7 cellular contexts compared by ENCODE assay signal in genomic region chr10:102413053-102413705, GRCh38. TPM values are rescaled to one million over a fixed set of nuclear protein-coding genes. Genes with fewer than 3 reads are reported as not detected.
A peak's percentile ranks its signal among the peaks of the same experiment; 100 is the strongest.
DNase-seq lines count a peak whose midpoint lies in the region; TF ChIP-seq lines count a peak whose summit lies in the region.
"Had no signal": no experiment of that assay in that cellular context is flagged by ENCODE, and none has a peak within 500 bp of the region (broad histone marks: within the 10 kb centered on the region; RNA-seq: fewer than 3 reads in every experiment).

No MANE protein-coding gene starts in this region.

- H3K27ac ChIP-seq in temporal lobe (ENCODE audit: low read depth, low read length) (peak overlapping the region; percentile 52), esophagus squamous epithelium (no peak overlapping the region), Peyer's patch (no peak overlapping the region)

- CTCF ChIA-PET in activated CD4-positive, alpha-beta memory T cell treated with anti-CD3 and anti-CD28 coated beads, Interleukin-2, amount 10 ng/mL, durations not matched to agents 7 days and 5 days (lab: Charles Lee) = interaction anchor here (0.6 to 0.7 kb wide), 2 partner anchors 170 to 296 kb away, joined by 3 read pairs; no protein-coding TSS in a partner anchor

- H3K27ac Mint-ChIP-seq in activated CD4-positive, alpha-beta memory T cell treated with anti-CD3 and anti-CD28 coated beads, Interleukin-2, amount 10 ng/mL, durations not matched to agents 7 days and 5 days = no peak overlapping the region

- peak; percentile 63 for DNase-seq in stimulated activated CD4-positive, alpha-beta T cell treated with anti-CD3 and anti-CD28 coated beads, Interleukin-15, amount 100 ng/mL, for 24 hours
- no peak for DNase-seq in stimulated activated CD4-positive, alpha-beta T cell treated with anti-CD3 and anti-CD28 coated beads, Interleukin-2, amount 100 ng/mL, for 48 hours
- peak; percentile 49 for DNase-seq in activated CD4-positive, alpha-beta memory T cell treated with anti-CD3 and anti-CD28 coated beads, Interleukin-2, amount 10 ng/mL, durations not matched to agents 7 days and 5 days
- DNase-seq in esophagus squamous epithelium (lab: John Stamatoyannopoulos, UW) (no peak), Peyer's patch (no peak)

- intact Hi-C loops in esophagus squamous epithelium (cut with DNase I) = no loop called here

- 3 to 31% methylated on average over 2 to 4 of the region's 5 CpGs for WGBS in esophagus squamous epithelium, 2 donors

- H3K9me3 ChIP-seq in esophagus squamous epithelium (no peaks in the 10 kb centered on the region), Peyer's patch (no peaks in the 10 kb centered on the region)

- H3K27me3 Mint-ChIP-seq in activated CD4-positive, alpha-beta memory T cell treated with anti-CD3 and anti-CD28 coated beads, Interleukin-2, amount 10 ng/mL, durations not matched to agents 7 days and 5 days = peaks cover 46% of the 10 kb centered on the region

- H3K36me3 Mint-ChIP-seq in activated CD4-positive, alpha-beta memory T cell treated with anti-CD3 and anti-CD28 coated beads, Interleukin-2, amount 10 ng/mL, durations not matched to agents 7 days and 5 days (ENCODE audit: low read depth) = peaks cover 5% of the 10 kb centered on the region

- no peak for TF ChIP-seq CTCF in esophagus squamous epithelium (IDR thresholded peaks at IDR 0.05)
- no peak for TF ChIP-seq CTCF in Peyer's patch (IDR thresholded peaks at IDR 0.05)

- H3K4me3 Mint-ChIP-seq in activated CD4-positive, alpha-beta memory T cell treated with anti-CD3 and anti-CD28 coated beads, Interleukin-2, amount 10 ng/mL, durations not matched to agents 7 days and 5 days = no peak overlapping the region

- TF ChIP-seq POLR2A in esophagus squamous epithelium (IDR thresholded peaks at IDR 0.05) = no peak
- TF ChIP-seq POLR2A in Peyer's patch (IDR thresholded peaks at IDR 0.05) = no peak

- H3K9me3 Mint-ChIP-seq in activated CD4-positive, alpha-beta memory T cell treated with anti-CD3 and anti-CD28 coated beads, Interleukin-2, amount 10 ng/mL, durations not matched to agents 7 days and 5 days = no peaks in the 10 kb centered on the region

- H3K4me1 ChIP-seq in esophagus squamous epithelium (peaks cover 11 to 29% (median 13%) of the 10 kb centered on the region in 3 donors), Peyer's patch (peaks cover 0 to 25% (median 11%) of the 10 kb centered on the region in 4 donors)

- H3K36me3 ChIP-seq in esophagus squamous epithelium = no peaks in the 10 kb centered on the region
- H3K36me3 ChIP-seq in Peyer's patch = no peaks in the 10 kb centered on the region

- POLR2A ChIA-PET in activated CD4-positive, alpha-beta memory T cell treated with anti-CD3 and anti-CD28 coated beads, Interleukin-2, amount 10 ng/mL, durations not matched to agents 7 days and 5 days (lab: Charles Lee) = interaction anchor here (1.0 to 3.0 kb wide), 5 partner anchors 8 to 38 kb away, joined by 3 to 14 read pairs (median 8); partner anchors contain the start of genes C10orf95 and NFKB2

- peaks cover 7 to 99% (median 33%) of the 10 kb centered on the region in 4 donors for H3K27me3 ChIP-seq in esophagus squamous epithelium
- peaks cover 0 to 9% of the 10 kb centered on the region in 2 donors for H3K27me3 ChIP-seq in Peyer's patch

- no peak overlapping the region for H3K4me3 ChIP-seq in esophagus squamous epithelium
- no peak overlapping the region for H3K4me3 ChIP-seq in Peyer's patch

- peaks cover 29% of the 10 kb centered on the region for H3K4me1 Mint-ChIP-seq in activated CD4-positive, alpha-beta memory T cell treated with anti-CD3 and anti-CD28 coated beads, Interleukin-2, amount 10 ng/mL, durations not matched to agents 7 days and 5 days

RNA-seq across cellular contexts. Expression of gene PSD, which starts 5.4 kb away (rescaled TPM):
- total RNA-seq in activated CD4-positive, alpha-beta memory T cell treated with anti-CD3 and anti-CD28 coated beads, Interleukin-2, amount 10 ng/mL, durations not matched to agents 7 days and 5 days = 1 to 10 TPM; 1.4 TPM
- total RNA-seq in temporal lobe (99.6 TPM), esophagus squamous epithelium (1 to 10 TPM in 2 of 4 donors, under 1 TPM in 2; 0.22 to 3.4 (median 0.93) TPM), Peyer's patch (10 to 100 TPM in 1 of 4 donors, 1 to 10 TPM in 2, not detected in 1; 1.6 to 14.3 (median 6.3) TPM)

RNA-seq across cellular contexts. Expression of gene FBXL15, which starts 7.5 kb away (rescaled TPM):
- total RNA-seq in activated CD4-positive, alpha-beta memory T cell treated with anti-CD3 and anti-CD28 coated beads, Interleukin-2, amount 10 ng/mL, durations not matched to agents 7 days and 5 days = 10 to 100 TPM; 13.5 to 14.3 TPM
- total RNA-seq in temporal lobe = 13.8 TPM
- total RNA-seq in esophagus squamous epithelium = 10 to 100 TPM; 10.6 to 20.2 (median 18.8) TPM
- 10 to 100 TPM; 36.9 to 57.8 (median 44.8) TPM for total RNA-seq in Peyer's patch

RNA-seq across cellular contexts. Expression of gene NFKB2, which starts 17.7 kb away (rescaled TPM):
- 100 to 1,000 TPM; 121 to 122 TPM for total RNA-seq in activated CD4-positive, alpha-beta memory T cell treated with anti-CD3 and anti-CD28 coated beads, Interleukin-2, amount 10 ng/mL, durations not matched to agents 7 days and 5 days
- total RNA-seq in temporal lobe (1.5 TPM), esophagus squamous epithelium (10 to 100 TPM; 10.7 to 20.2 (median 15.6) TPM), Peyer's patch (10 to 100 TPM in 3 of 4 donors, 1 to 10 TPM in 1; 6.5 to 22.9 (median 19.2) TPM)

RNA-seq across cellular contexts. Expression of gene CUEDC2, which starts 19.2 kb away (rescaled TPM):
- total RNA-seq in activated CD4-positive, alpha-beta memory T cell treated with anti-CD3 and anti-CD28 coated beads, Interleukin-2, amount 10 ng/mL, durations not matched to agents 7 days and 5 days = 10 to 100 TPM; 60.9 to 64.5 TPM
- 50.9 TPM for total RNA-seq in temporal lobe
- total RNA-seq in esophagus squamous epithelium = 10 to 100 TPM; 16.6 to 37.6 (median 27.0) TPM
- total RNA-seq in Peyer's patch = 10 to 100 TPM in 3 of 4 donors, 1 to 10 TPM in 1; 8.9 to 56.9 (median 29.3) TPM

RNA-seq across cellular contexts. Expression of gene C10orf95, which starts 38.2 kb away (rescaled TPM):
- total RNA-seq in activated CD4-positive, alpha-beta memory T cell treated with anti-CD3 and anti-CD28 coated beads, Interleukin-2, amount 10 ng/mL, durations not matched to agents 7 days and 5 days = under 1 TPM in 1 of 2 experiments, not detected in 1; 0.33 TPM
- total RNA-seq in temporal lobe (under 0.01 TPM), esophagus squamous epithelium (1 to 10 TPM in 2 of 4 donors, under 1 TPM in 1, not detected in 1; 0.23 to 1.9 (median 1.1) TPM), Peyer's patch (1 to 10 TPM in 1 of 4 donors, under 1 TPM in 1, not detected in 2; 0.85 to 2.8 TPM)
- total RNA-seq: Daoy had no signal

Comparison
In these comparisons a context has a peak if more than half of its experiments do, and no peak if none do; other contexts are left out.
1. DNase-seq: peak in stimulated activated CD4-positive, alpha-beta T cell treated with anti-CD3 and anti-CD28 coated beads, Interleukin-15, amount 100 ng/mL, for 24 hours (single experiment) and activated CD4-positive, alpha-beta memory T cell treated with anti-CD3 and anti-CD28 coated beads, Interleukin-2, amount 10 ng/mL, durations not matched to agents 7 days and 5 days (single experiment); none in stimulated activated CD4-positive, alpha-beta T cell treated with anti-CD3 and anti-CD28 coated beads, Interleukin-2, amount 100 ng/mL, for 48 hours (0 of 2), esophagus squamous epithelium (single experiment) and Peyer's patch (0 of 3).
2. RNA of gene NFKB2, which starts 17.7 kb away (total RNA-seq): 121 to 122 TPM in activated CD4-positive, alpha-beta memory T cell treated with anti-CD3 and anti-CD28 coated beads, Interleukin-2, amount 10 ng/mL, durations not matched to agents 7 days and 5 days; 6.5 to 22.9 TPM in Peyer's patch, 10.7 to 20.2 TPM in esophagus squamous epithelium and 1.5 TPM in temporal lobe (single experiment); every median in the first group is over 4 times any median in the second.